ENCODE assay signal across 17 cellular contexts in the genomic region with DNA sequence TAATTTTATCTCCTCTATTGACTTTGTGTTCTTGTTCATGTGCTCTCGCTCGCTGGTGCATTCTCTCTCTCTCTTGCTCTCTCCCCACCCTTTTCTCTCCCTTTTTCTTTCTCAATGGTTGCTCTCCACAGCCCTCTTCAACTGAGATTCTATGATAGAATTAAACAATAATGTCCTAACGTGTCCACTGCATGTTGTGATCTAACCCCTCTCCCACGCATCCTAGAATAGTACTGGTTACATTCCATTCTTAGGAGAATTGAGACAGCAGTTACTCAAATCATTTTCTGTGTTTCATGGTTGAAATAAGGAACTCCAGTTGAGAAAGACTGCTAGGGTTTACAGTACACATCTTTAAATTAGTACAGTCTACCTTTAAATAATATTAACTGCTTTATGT.
"Had no signal": no experiment of that assay in that cellular context is flagged by ENCODE, and none has a peak within 500 bp of the region (broad histone marks: within the 10 kb centered on the region; RNA-seq: fewer than 3 reads in every experiment).

No MANE protein-coding gene starts in this region.

- H3K36me3 ChIP-seq: cardiac muscle cell, gastroesophageal sphincter, sigmoid colon, spleen, upper lobe of left lung, WERI-Rb-1 had no signal

- H3K4me1 ChIP-seq: gastroesophageal sphincter, sigmoid colon, spleen, upper lobe of left lung had no signal

- H3K27me3 ChIP-seq: cardiac muscle cell, gastroesophageal sphincter, sigmoid colon, spleen, testis, upper lobe of left lung had no signal

- H3K9me3 ChIP-seq: gastroesophageal sphincter, sigmoid colon, testis, upper lobe of left lung had no signal

- H3K27ac ChIP-seq: cardiac muscle cell, gastroesophageal sphincter, sigmoid colon, spleen, upper lobe of left lung, WERI-Rb-1 had no signal

- H3K4me3 ChIP-seq: cardiac muscle cell, gastroesophageal sphincter, sigmoid colon, spleen, testis, upper lobe of left lung had no signal

- DNase-seq: activated CD4-positive, CD25-positive, alpha-beta regulatory T cell treated with anti-CD3 and anti-CD28 coated beads, Interleukin-2, amount 50 U/mL, for 72 hours; activated gamma-delta T cell treated with Interleukin-2 at 50 U/mL for 16 hours; activated T-cell treated with anti-CD3 and anti-CD28 coated beads, Interleukin-2, amount 50 U/mL, for 1 hour; dermis blood vessel endothelial cell; effector CD8-positive, alpha-beta T cell; head of caudate nucleus; hypothalamus; sigmoid colon; spleen; stimulated activated CD4-positive, alpha-beta T cell treated with anti-CD3 and anti-CD28 coated beads, Interleukin-4, amount 100 ng/mL, for 1 hour; stimulated activated naive CD4-positive, alpha-beta T cell; testis; upper lobe of left lung; WERI-Rb-1 had no signal

- ATAC-seq: gastroesophageal sphincter, SK-N-SH treated with all-trans-retinoic acid at 6 μM for 48 hours had no signal
